Comparison of ENCODE assay signal across 1 cellular context in the genomic region with DNA sequence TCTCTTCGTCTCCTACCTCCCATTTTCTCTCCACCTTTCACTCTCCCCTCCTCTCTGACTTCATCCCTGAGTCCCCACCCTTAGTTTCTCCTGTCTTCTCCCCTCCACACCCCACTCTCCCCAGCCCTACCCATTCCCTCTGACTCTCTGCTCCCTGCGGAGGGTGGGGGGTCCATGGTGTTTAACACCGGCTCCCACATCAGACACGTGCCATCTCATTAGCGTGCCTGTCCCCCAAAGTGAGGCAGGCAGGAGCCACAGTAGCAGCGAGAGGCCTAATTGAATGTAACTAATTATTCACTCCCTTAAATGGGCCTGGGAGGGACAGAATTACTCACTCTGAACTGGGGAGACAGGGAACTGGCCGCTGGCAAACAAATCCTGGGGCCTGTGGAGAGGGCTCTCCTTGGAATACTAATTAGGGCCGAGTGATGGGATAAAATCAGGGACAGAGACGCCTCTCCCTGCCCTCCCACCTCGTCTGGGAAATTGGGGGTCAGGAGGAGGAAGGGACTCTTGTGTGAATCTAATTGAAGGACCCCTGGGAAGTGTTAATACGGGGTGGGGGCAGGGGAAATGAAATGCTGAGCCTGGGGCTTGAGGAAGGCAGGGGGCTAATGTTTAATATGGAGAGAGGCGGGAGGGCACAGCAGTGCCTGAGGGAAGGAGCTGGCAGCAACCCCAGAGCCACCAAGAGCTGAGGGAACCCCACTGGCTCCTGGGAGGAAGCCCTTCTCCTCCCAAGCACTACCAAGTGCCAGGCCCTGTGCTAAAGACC.
A peak's percentile ranks its signal among the peaks of the same experiment; 100 is the strongest.
TF ChIP-seq lines count a peak whose summit lies in the region.

No MANE protein-coding gene starts in this region.

TF ChIP-seq in H1, 55 proteins besides CTCF, POLR2A, EP300 and RAD21:
- peak; percentile 24; the same call in 1 of the 2 replicates for TF ChIP-seq SRF (IDR thresholded peaks at IDR 0.05; ENCODE audit: low read depth, low read length)
- no peak for TF ChIP-seq BACH1 (IDR thresholded peaks at IDR 0.05; ENCODE audit: low read length)
- no peak for TF ChIP-seq NRF1 (IDR thresholded peaks at IDR 0.05; ENCODE audit: low read depth, low read length)
- TF ChIP-seq, protein P1, sequence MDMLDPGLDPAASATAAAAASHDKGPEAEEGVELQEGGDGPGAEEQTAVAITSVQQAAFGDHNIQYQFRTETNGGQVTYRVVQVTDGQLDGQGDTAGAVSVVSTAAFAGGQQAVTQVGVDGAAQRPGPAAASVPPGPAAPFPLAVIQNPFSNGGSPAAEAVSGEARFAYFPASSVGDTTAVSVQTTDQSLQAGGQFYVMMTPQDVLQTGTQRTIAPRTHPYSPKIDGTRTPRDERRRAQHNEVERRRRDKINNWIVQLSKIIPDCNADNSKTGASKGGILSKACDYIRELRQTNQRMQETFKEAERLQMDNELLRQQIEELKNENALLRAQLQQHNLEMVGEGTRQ (IDR thresholded peaks at IDR 0.05; ENCODE audit: low read length), result 0 out of 2 replicates have a peak, but pooled peaks have one; percentile 4
- TF ChIP-seq POU5F1 (IDR thresholded peaks at IDR 0.05; ENCODE audit: low read depth, low read length), result no peak
- TF ChIP-seq ASH2L (IDR thresholded peaks at IDR 0.05; ENCODE audit: low read length), result no peak
- no peak for TF ChIP-seq RFX5 (IDR thresholded peaks at IDR 0.05; ENCODE audit: borderline replicate concordance, low read depth, low read length)
